ENCODE assay signal across 8 cellular contexts in genomic region chr7:22499888-22500689, GRCh38. TPM values are rescaled to one million over a fixed set of nuclear protein-coding genes. Genes with fewer than 3 reads are reported as not detected.
DNase-seq lines count a peak whose midpoint lies in the region; ATAC-seq and TF ChIP-seq lines count a peak whose summit lies in the region.
"Not testable (repeated sequence)": the region's sequence is repeated elsewhere in the genome, so short reads cannot be mapped to it uniquely, and the experiment has no call there.

TSS of gene STEAP1B (minus strand) at chr7:22500188. CDS start at chr7:22494855, 5,333 bp downstream.

- peak within 1 kb of the TSS; percentile 89 for H3K4me2 ChIP-seq in SK-N-SH

- peak; percentile 80 for TF ChIP-seq CTCF in SK-N-SH (IDR thresholded peaks at IDR 0.05)

- H3K27ac Mint-ChIP-seq in activated naive CD4-positive, alpha-beta T cell treated with anti-CD3 and anti-CD28 coated beads, Interleukin-2, amount 50 U/mL, for 72 hours, result not testable (repeated sequence)

- peak within 1 kb of the TSS; percentile 76 for H2AFZ ChIP-seq in SK-N-SH (ENCODE audit: low read depth)

- POLR2A ChIA-PET in SK-N-SH (lab: Yijun Ruan, JAX), result not testable (repeated sequence)

- H3K79me2 ChIP-seq in SK-N-SH (ENCODE audit: insufficient read depth), result peaks cover 27% of the 10 kb centered on the region

- H3K9me3 Mint-ChIP-seq in activated naive CD4-positive, alpha-beta T cell treated with anti-CD3 and anti-CD28 coated beads, Interleukin-2, amount 50 U/mL, for 72 hours, result not testable (repeated sequence)

- CTCF ChIA-PET in SK-N-SH (lab: Yijun Ruan, JAX), result interaction anchor here (0.6 to 3.1 kb wide), 27 partner anchors 10 to 1715 kb away, joined by 3 to 69 read pairs (median 4); no protein-coding TSS in a partner anchor

- peaks cover 41% of the 10 kb centered on the region for H3F3A ChIP-seq in SK-N-SH (replicated peaks; ENCODE audit: insufficient read depth)

- not testable (repeated sequence) for H3K27me3 ChIP-seq in SK-N-SH (ENCODE audit: insufficient read depth)

- peak; percentile 55 for TF ChIP-seq RAD21 in SK-N-SH (IDR thresholded peaks at IDR 0.05; ENCODE audit: low read length)

- not testable (repeated sequence) for H4K20me1 ChIP-seq in SK-N-SH (ENCODE audit: insufficient read depth)

- peak within 1 kb of the TSS; percentile 49 to 62 for H3K4me3 ChIP-seq in SK-N-SH (ENCODE audit: low read depth in 2 of 2, low read length in 1 of 2)

- H3K9me2 ChIP-seq in SK-N-SH, result not testable (repeated sequence)

- not testable (repeated sequence) for TF ChIP-seq EP300 in SK-N-SH (IDR thresholded peaks at IDR 0.05; ENCODE audit: borderline replicate concordance in 1 of 2, low read depth in 1 of 2, low read length in 1 of 2)

- H3K9ac ChIP-seq in SK-N-SH, result peak within 1 kb of the TSS; percentile 79; the same call in 1 of the 2 replicates

- 13% methylated on average over 20 of the region's 55 CpGs for WGBS in SK-N-SH (ENCODE audit: low lambda C conversion rate)

- not testable (repeated sequence) for H3K9me3 ChIP-seq in SK-N-SH

- peaks cover 3 to 28% of the 10 kb centered on the region in 2 experiments; a peak in 3 of 4 replicates for H3K4me1 ChIP-seq in SK-N-SH (ENCODE audit: control insufficient read depth in 1 of 2, insufficient read depth in 2 of 2, low read depth in 1 of 2, low read length in 1 of 2)

- H3K27ac ChIP-seq in SK-N-SH (ENCODE audit: low read depth in 2 of 2, low read length in 1 of 2), result peak within 1 kb of the TSS in 1 of 2 experiments; percentile 91; a peak in 2 of 4 replicates

- H3K36me3 ChIP-seq in SK-N-SH (replicated peaks in 1 of 2; ENCODE audit: control insufficient read depth in 1 of 2, insufficient read depth in 2 of 2, low read length in 1 of 2), result not testable (repeated sequence)

- not testable (repeated sequence) for H3K36me3 Mint-ChIP-seq in activated naive CD4-positive, alpha-beta T cell treated with anti-CD3 and anti-CD28 coated beads, Interleukin-2, amount 50 U/mL, for 72 hours

- DNase-seq in EL (peak; percentile 73), GOT3 (lab: John Stamatoyannopoulos, UW) (peak; percentile 84), KG1 (lab: John Stamatoyannopoulos, UW) (peak; percentile 57), SK-N-SH (peak; percentile 91), glomerular visceral epithelial cell (ENCODE audit: extremely low spot score) (peak; percentile 82), nucleus accumbens (lab: John Stamatoyannopoulos, UW) (peak in 53 of 56 donors; percentile 4 to 90 (median 70))
- DNase-seq in activated naive CD4-positive, alpha-beta T cell treated with anti-CD3 and anti-CD28 coated beads, Interleukin-2, amount 50 U/mL, for 72 hours (ENCODE audit: low spot score in 2 of 2), result peak; percentile 74 to 94
- peak; percentile 91 for DNase-seq in stimulated activated naive CD8-positive, alpha-beta T cell treated with anti-CD3 and anti-CD28 coated beads, Interleukin-15, Interleukin-2, amounts not matched to agents 100 U/mL and 50 U/mL, for 24 hours

- ATAC-seq in activated naive CD4-positive, alpha-beta T cell treated with anti-CD3 and anti-CD28 coated beads, Interleukin-2, amount 50 U/mL, for 72 hours, result peak; percentile 98 to 99
- peak; percentile 96 for ATAC-seq in stimulated activated naive CD8-positive, alpha-beta T cell treated with anti-CD3 and anti-CD28 coated beads, Interleukin-15, Interleukin-2, amounts not matched to agents 100 U/mL and 50 U/mL, for 24 hours

TF ChIP-seq in SK-N-SH, 30 proteins besides CTCF, POLR2A, EP300 and RAD21:
- TF ChIP-seq PBX3 (IDR thresholded peaks at IDR 0.05) (peak; percentile 9; the same call in 1 of the 2 replicates), TCF12 (IDR thresholded peaks at IDR 0.05) (peak; percentile 20; the same call in 1 of the 2 replicates), MXI1 (IDR thresholded peaks at IDR 0.05; ENCODE audit: low read depth, low read length) (peak; percentile 61; the same call in 1 of the 2 replicates), SIN3A (IDR thresholded peaks at IDR 0.05; ENCODE audit: borderline replicate concordance, low read depth, low read length) (peak; percentile 52; the same call in 1 of the 2 replicates), TAF1 (IDR thresholded peaks at IDR 0.05; ENCODE audit: borderline replicate concordance, low read depth, low read length) (peak; percentile 53; the same call in 1 of the 2 replicates), SMC3 (IDR thresholded peaks at IDR 0.05; ENCODE audit: low read depth, low read length) (peak; percentile 79), CHD2 (IDR thresholded peaks at IDR 0.05; ENCODE audit: low read length, partially characterized antibody) (peak; percentile 38)
- TF ChIP-seq, protein P1, sequence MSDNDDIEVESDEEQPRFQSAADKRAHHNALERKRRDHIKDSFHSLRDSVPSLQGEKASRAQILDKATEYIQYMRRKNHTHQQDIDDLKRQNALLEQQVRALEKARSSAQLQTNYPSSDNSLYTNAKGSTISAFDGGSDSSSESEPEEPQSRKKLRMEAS (IDR thresholded peaks at IDR 0.05; ENCODE audit: low read depth), result peak; percentile 100

RNA-seq across cellular contexts. Expression of gene STEAP1B, which starts in this region (rescaled TPM):
- 14.7 and 16.6 TPM in 2 replicates for polyA plus RNA-seq in SK-N-SH (2012; rRNA removed)
- 20.5 and 21.4 TPM in 2 replicates for polyA plus RNA-seq in SK-N-SH (2012; cell fraction: cytosol; rRNA removed)
- polyA plus RNA-seq in SK-N-SH (2012; cell fraction: nucleus; rRNA removed), result 5.5 and 9.3 TPM in 2 replicates
- not detected for total RNA-seq in activated naive CD4-positive, alpha-beta T cell treated with anti-CD3 and anti-CD28 coated beads, Interleukin-2, amount 50 U/mL, for 72 hours

Comparison
In these comparisons a context has a peak if more than half of its experiments do, and no peak if none do; other contexts are left out.
1. Peak in DNase-seq and ATAC-seq in activated naive CD4-positive, alpha-beta T cell treated with anti-CD3 and anti-CD28 coated beads, Interleukin-2, amount 50 U/mL, for 72 hours; RNA of the gene not detected or under 1 TPM.